In genomic region chr21:35530726-35531125, GRCh38 we compare ENCODE assay signal across 1 cellular context.
TF ChIP-seq lines count a peak whose summit lies in the region.

No MANE protein-coding gene starts in this region.

TF ChIP-seq in K562, 482 proteins besides CTCF, POLR2A, EP300 and RAD21 (continued from another document):
- TF ChIP-seq YY1 (IDR thresholded peaks at IDR 0.05; ENCODE audit: borderline replicate concordance in 1 of 3, control insufficient read depth in 1 of 3, extremely low read depth in 1 of 3, insufficient read depth in 3 of 3, insufficient read length in 1 of 3, insufficient replicate concordance in 2 of 3, low read depth in 1 of 3, low read length in 2 of 3), result no peak
- no peak for TF ChIP-seq RHOXF2B (CRISPR knock-in tag; conservative IDR thresholded peaks at IDR 0.05)
- TF ChIP-seq CBFA2T3 (IDR thresholded peaks at IDR 0.05), result no peak
- TF ChIP-seq GATA2 (CRISPR knock-in tag; IDR thresholded peaks at IDR 0.05), result no peak
